ENCODE assay signal across 12 cellular contexts in the genomic region with DNA sequence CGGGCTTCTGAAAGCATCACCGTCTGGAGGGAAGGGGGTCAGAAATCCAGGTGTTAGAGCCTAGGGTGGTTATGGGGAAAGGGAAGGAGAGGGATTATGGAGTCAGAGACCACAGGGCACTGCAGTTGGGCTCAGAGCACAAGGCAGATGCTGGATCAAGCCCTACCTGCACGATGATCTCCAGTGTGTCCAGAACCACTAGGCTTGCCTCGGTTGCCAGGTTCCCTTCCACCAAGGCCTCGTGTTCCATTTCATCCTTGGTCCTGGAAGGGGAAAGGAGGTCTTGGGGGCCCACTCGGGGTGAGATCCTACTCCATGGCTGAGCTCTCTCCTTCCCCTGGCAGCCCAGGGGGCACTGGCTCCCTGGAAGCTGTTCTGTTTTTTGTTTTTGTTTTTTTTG. TPM values are rescaled to one million over a fixed set of nuclear protein-coding genes. Genes with fewer than 3 reads are reported as not detected.
"Had no signal": no experiment of that assay in that cellular context is flagged by ENCODE, and none has a peak within 500 bp of the region (broad histone marks: within the 10 kb centered on the region; RNA-seq: fewer than 3 reads in every experiment).

No MANE protein-coding gene starts in this region.

- H3K4me2 ChIP-seq: GM23338 had no signal

- H3K9ac ChIP-seq: GM23248 had no signal

- H3K27ac Mint-ChIP-seq: GM23338, H9, HFFc6 had no signal

- H3K4me3 ChIP-seq: GM23248, GM23338, HAP-1 had no signal

- H3K9me3 Mint-ChIP-seq: GM23338, H9 had no signal

- H2AFZ ChIP-seq: GM23248, GM23338 had no signal

- FAIRE-seq: H1, H54 had no signal

- H3K4me3 Mint-ChIP-seq: GM23338, H9, HFFc6 had no signal

- ATAC-seq: GM23338, HCT116 had no signal

- DNase-seq: GM23248, GOT3, H7, H9, HCEC 1CT, HFFc6 had no signal

- H3K27ac ChIP-seq: GM23248 had no signal

- H3K4me1 ChIP-seq: HAP-1 had no signal

- H3K9me3 ChIP-seq: HAP-1 had no signal

- H3K4me1 Mint-ChIP-seq: GM23338, H9 had no signal

RNA-seq across cellular contexts. Expression of a gene that starts 25.0 kb away (rescaled TPM):
- total RNA-seq: GM23338, H1, H4, H7, H9, HFFc6 had no signal
- polyA plus RNA-seq: GM23248, GM23338, H1 had no signal
